ENCODE assay signal across 20 cellular contexts in genomic region chrX:11397680-11398079, GRCh38.
DNase-seq lines count a peak whose midpoint lies in the region; ATAC-seq and TF ChIP-seq lines count a peak whose summit lies in the region.
"Had no signal": no experiment of that assay in that cellular context is flagged by ENCODE, and none has a peak within 500 bp of the region (broad histone marks: within the 10 kb centered on the region; RNA-seq: fewer than 3 reads in every experiment).

No MANE protein-coding gene starts in this region.

- intact Hi-C loops in upper lobe of right lung (cut with DNase I), result no loop called here

- TF ChIP-seq CTCF in suprapubic skin (IDR thresholded peaks at IDR 0.05), result no peak
- TF ChIP-seq CTCF in upper lobe of right lung (IDR thresholded peaks at IDR 0.05), result no peak

- no peak for TF ChIP-seq POLR2A in suprapubic skin (IDR thresholded peaks at IDR 0.05)

- H3K27ac ChIP-seq in suprapubic skin (no peak overlapping the region), upper lobe of right lung (no peak overlapping the region)
- H3K27ac ChIP-seq: cardiac muscle cell, hepatocyte, tibial artery, WERI-Rb-1 had no signal

- H3K27me3 ChIP-seq in suprapubic skin (no peaks in the 10 kb centered on the region), upper lobe of right lung (no peaks in the 10 kb centered on the region)
- H3K27me3 ChIP-seq: cardiac muscle cell, hepatocyte, tibial artery had no signal

- ATAC-seq in GM19023 (IDR thresholded peaks at IDR 0.05; ENCODE audit: unreplicated experiment) (peak; percentile 88), GM21717 (IDR thresholded peaks at IDR 0.05; ENCODE audit: unreplicated experiment) (peak; percentile 96), HG03097 (IDR thresholded peaks at IDR 0.05; ENCODE audit: low FRiP score, unreplicated experiment) (peak; percentile 81), upper lobe of right lung (no peak)
- ATAC-seq: activated CD8-positive, alpha-beta T cell treated with anti-CD3 and anti-CD28 coated beads, Interleukin-2, amount 10 ng/mL, durations not matched to agents 7 days and 5 days; effector memory CD8-positive, alpha-beta T cell; HCT116; left colon had no signal

- no peak for DNase-seq in activated gamma-delta T cell (lab: John Stamatoyannopoulos, UW)
- no peak for DNase-seq in NOMO-1 treated with DMSO at 0.1 percent for 48 hours (lab: John Stamatoyannopoulos, UW; ENCODE audit: unreplicated experiment)
- no peak for DNase-seq in suprapubic skin (ENCODE audit: low spot score in 2 of 2)
- DNase-seq in upper lobe of right lung, result no peak
- DNase-seq: activated CD8-positive, alpha-beta T cell treated with anti-CD3 and anti-CD28 coated beads, Interleukin-2, amount 10 ng/mL, durations not matched to agents 7 days and 5 days; DMS53; effector memory CD8-positive, alpha-beta T cell; left colon; NCI-H1092; NCI-H2171 treated with DMSO at 0.1 percent for 48 hours; NCI-H774; nucleus accumbens; tibial artery; WERI-Rb-1 had no signal

- no peak for TF ChIP-seq EP300 in suprapubic skin (IDR thresholded peaks at IDR 0.05)

- H3K4me1 ChIP-seq in suprapubic skin (no peaks in the 10 kb centered on the region), upper lobe of right lung (no peaks in the 10 kb centered on the region)

- H3K9me3 ChIP-seq in suprapubic skin (no peaks in the 10 kb centered on the region), upper lobe of right lung (no peaks in the 10 kb centered on the region)
- H3K9me3 ChIP-seq: tibial artery had no signal

- no peak overlapping the region for H3K4me3 ChIP-seq in suprapubic skin
- H3K4me3 ChIP-seq in upper lobe of right lung, result no peak overlapping the region
- H3K4me3 ChIP-seq: cardiac muscle cell, hepatocyte, tibial artery had no signal

- H3K36me3 ChIP-seq in suprapubic skin (no peaks in the 10 kb centered on the region), upper lobe of right lung (no peaks in the 10 kb centered on the region)
- H3K36me3 ChIP-seq: cardiac muscle cell, tibial artery, WERI-Rb-1 had no signal

- WGBS in suprapubic skin, result 55% methylated on average over 2 of the region's 2 CpGs
